ENCODE assay signal across 27 cellular contexts in genomic region chr13:69623973-69624372, GRCh38.
"Had no signal": no experiment of that assay in that cellular context is flagged by ENCODE, and none has a peak within 500 bp of the region (broad histone marks: within the 10 kb centered on the region; RNA-seq: fewer than 3 reads in every experiment).

No MANE protein-coding gene starts in this region.

- H3K27ac ChIP-seq: stomach, suprapubic skin, testis, thoracic aorta, thyroid gland, tibial artery, tibial nerve, transverse colon, upper lobe of left lung, upper lobe of right lung, uterus, vagina had no signal

- H3K4me1 ChIP-seq: stomach, suprapubic skin, testis, thyroid gland, tibial artery, tibial nerve, transverse colon, upper lobe of left lung, upper lobe of right lung, uterus, vagina had no signal

- H3K9me3 ChIP-seq: stomach, suprapubic skin, testis, thoracic aorta, thyroid gland, tibial artery, tibial nerve, transverse colon, upper lobe of right lung, uterus, vagina had no signal

- H3K27me3 ChIP-seq: stomach, suprapubic skin, testis, thyroid gland, tibial artery, tibial nerve, transverse colon, upper lobe of left lung, upper lobe of right lung, uterus, vagina had no signal

- DNase-seq: stimulated activated CD4-positive, alpha-beta T cell treated with anti-CD3 and anti-CD28 coated beads, Interleukin-2, amount 100 ng/mL, for 48 hours; stimulated activated CD4-positive, alpha-beta T cell treated with anti-CD3 and anti-CD28 coated beads, Interleukin-4, amount 100 ng/mL, for 1 hour; stimulated activated CD4-positive, alpha-beta T cell treated with anti-CD3 and anti-CD28 coated beads, Interleukin-4, amount 100 ng/mL, for 24 hours; stimulated activated CD4-positive, alpha-beta T cell treated with anti-CD3 and anti-CD28 coated beads, Interleukin-4, amount 100 ng/mL, for 4 hours; stimulated activated CD8-positive, alpha-beta memory T cell treated with anti-CD3 and anti-CD28 coated beads, Interleukin-4, amount 100 ng/mL, for 48 hours; stimulated activated naive B cell treated with anti-CD40 and anti-IgM and Interleukin-4, amounts not matched to agents 10 μg/mL and 1 μg/mL and 100 μg/mL, for 72 hours; stimulated activated naive CD4-positive, alpha-beta T cell; stimulated activated naive CD4-positive, alpha-beta T cell treated with Interleukin-2 at 50 U/mL for 16 hours; stimulated activated naive CD8-positive, alpha-beta T cell treated with anti-CD3 and anti-CD28 coated beads, Interleukin-15, amount 100 ng/mL, for 72 hours; stimulated activated naive CD8-positive, alpha-beta T cell treated with anti-CD3 and anti-CD28 coated beads, Interleukin-15, Interleukin-2, amounts not matched to agents 100 U/mL and 50 U/mL, for 24 hours; stomach; substantia nigra; testis; thyroid gland; tibial artery; transverse colon; trophoblast cell; upper lobe of left lung; upper lobe of right lung; uterus had no signal

- H3K4me3 ChIP-seq: stomach, suprapubic skin, testis, thoracic aorta, thyroid gland, tibial artery, tibial nerve, transverse colon, upper lobe of left lung, upper lobe of right lung, uterus, vagina had no signal

- H3K36me3 ChIP-seq: stomach, suprapubic skin, thoracic aorta, thyroid gland, tibial artery, tibial nerve, transverse colon, upper lobe of left lung, upper lobe of right lung, uterus, vagina had no signal

- ATAC-seq: stimulated activated effector memory CD8-positive, alpha-beta T cell treated with anti-CD3 and anti-CD28 coated beads, Interleukin-12 subunit alpha, Interleukin-12 subunit beta, amount 100 ng/mL, for 72 hours; stimulated activated memory B cell treated with anti-CD40 and anti-IgM and Interleukin-4, amounts not matched to agents 10 μg/mL and 1 μg/mL and 100 μg/mL, for 72 hours; stimulated activated naive B cell treated with anti-CD40 and anti-IgM and Interleukin-4, amounts not matched to agents 10 μg/mL and 1 μg/mL and 100 μg/mL, for 72 hours; stimulated activated naive CD8-positive, alpha-beta T cell treated with anti-CD3 and anti-CD28 coated beads, Interleukin-15, amount 100 ng/mL, for 72 hours; stimulated activated naive CD8-positive, alpha-beta T cell treated with anti-CD3 and anti-CD28 coated beads, Interleukin-15, Interleukin-2, amounts not matched to agents 100 U/mL and 50 U/mL, for 24 hours; upper lobe of right lung had no signal

- FAIRE-seq: urothelium cell line had no signal
